In genomic region chr12:63843613-63844390, GRCh38 we compare ENCODE assay signal across 8 cellular contexts. TPM values are rescaled to one million over a fixed set of nuclear protein-coding genes. Genes with fewer than 3 reads are reported as not detected.
DNase-seq lines count a peak whose midpoint lies in the region; ATAC-seq and TF ChIP-seq lines count a peak whose summit lies in the region.

No MANE protein-coding gene starts in this region.

- peak; percentile 68 for TF ChIP-seq POLR2A in right lobe of liver (IDR thresholded peaks at IDR 0.05)

- WGBS in right lobe of liver (ENCODE audit: insufficient coverage, low coverage, low lambda C conversion rate, missing lambda C conversion rate) = no CpG with 5 or more reads among the region's 96 CpGs

- peak overlapping the region; percentile 100 for H3K4me3 ChIP-seq in BE2C (ENCODE audit: low read depth, low read length)
- H3K4me3 ChIP-seq in dorsolateral prefrontal cortex = peak overlapping the region; percentile 58 to 99 (median 91)
- peak overlapping the region; percentile 74 to 92 (median 80) for H3K4me3 ChIP-seq in right lobe of liver

- intact Hi-C loops in dorsolateral prefrontal cortex (cut with DNase I) (loop anchor here (1.0 to 5.0 kb wide), 8 partner anchors 98 to 558 kb away; partner anchors contain the start of gene XPOT (in 2 of the 2)), right lobe of liver (cut with DNase I) (no loop called here)

- H3K4me1 ChIP-seq in BE2C = no peaks in the 10 kb centered on the region
- H3K4me1 ChIP-seq in right lobe of liver = no peaks in the 10 kb centered on the region

- peak; percentile 97 for ATAC-seq in HG03442 (IDR thresholded peaks at IDR 0.05; ENCODE audit: unreplicated experiment)
- ATAC-seq in right lobe of liver = peak; percentile 91 to 97 (median 94)

- DNase-seq in BE2C (peak; percentile 95), GM19240 (ENCODE audit: insufficient read length, low spot score) (peak; percentile 65), NCI-H524 treated with DMSO at 0.1 percent for 48 hours (lab: John Stamatoyannopoulos, UW) (peak; percentile 62), dorsolateral prefrontal cortex (peak; percentile 75 to 92 (median 85)), right lobe of liver (peak; percentile 89 to 95 (median 92))
- DNase-seq in activated CD4-positive, alpha-beta T cell treated with anti-CD3 and anti-CD28 coated beads, Interleukin-2, amount 50 U/mL, for 4 hours = peak; percentile 67 to 69
- DNase-seq in stimulated activated CD4-positive, alpha-beta T cell treated with anti-CD3 and anti-CD28 coated beads, Interleukin-4, amount 100 ng/mL, for 1 hour = peak; percentile 81

- peak; percentile 85 for TF ChIP-seq CTCF in BE2C (IDR thresholded peaks at IDR 0.05; ENCODE audit: low read depth, low read length)
- peak; percentile 76 to 99 (median 93) for TF ChIP-seq CTCF in dorsolateral prefrontal cortex (IDR thresholded peaks at IDR 0.05 in 54 of 56, conservative IDR thresholded peaks at IDR 0.05 in 2 of 56; ENCODE audit: low read depth in 1 of 56, partially characterized antibody in 56 of 56)
- TF ChIP-seq CTCF in right lobe of liver (IDR thresholded peaks at IDR 0.05) = peak; percentile 96 to 100 (median 97)

- H3K27ac ChIP-seq in dorsolateral prefrontal cortex = peak overlapping the region; percentile 55 to 97 (median 93)
- peak overlapping the region; percentile 66 to 94 (median 78) for H3K27ac ChIP-seq in right lobe of liver

- H3K36me3 ChIP-seq in BE2C (no peaks in the 10 kb centered on the region), right lobe of liver (no peaks in the 10 kb centered on the region)

- H3K9me3 ChIP-seq in BE2C = no peaks in the 10 kb centered on the region
- no peaks in the 10 kb centered on the region for H3K9me3 ChIP-seq in right lobe of liver

- H3K27me3 ChIP-seq in BE2C = no peaks in the 10 kb centered on the region
- no peaks in the 10 kb centered on the region for H3K27me3 ChIP-seq in dorsolateral prefrontal cortex
- no peaks in the 10 kb centered on the region for H3K27me3 ChIP-seq in right lobe of liver

RNA-seq across cellular contexts. Expression of gene SRGAP1, which starts 0.7 kb away (rescaled TPM):
- 7.6 TPM for polyA plus RNA-seq in BE2C (2012; ENCODE audit: insufficient read depth, insufficient read length, low read depth)
- total RNA-seq in dorsolateral prefrontal cortex (10 to 100 TPM in 107 of 120 experiments, 1 to 10 TPM in 13; 7.6 to 25.7 (median 12.9) TPM), right lobe of liver (1 to 10 TPM; 1.3 to 5.0 (median 3.0) TPM)

Comparison
In these comparisons a context has a peak if more than half of its experiments do, and no peak if none do; other contexts are left out.
1. Peak in every context shown above with its lines: DNase-seq, ATAC-seq, H3K4me3 ChIP-seq and H3K27ac ChIP-seq.
2. intact Hi-C loops: an anchor here in dorsolateral prefrontal cortex (1.0 to 5.0 kb wide); none called in right lobe of liver.